In the genomic region with DNA sequence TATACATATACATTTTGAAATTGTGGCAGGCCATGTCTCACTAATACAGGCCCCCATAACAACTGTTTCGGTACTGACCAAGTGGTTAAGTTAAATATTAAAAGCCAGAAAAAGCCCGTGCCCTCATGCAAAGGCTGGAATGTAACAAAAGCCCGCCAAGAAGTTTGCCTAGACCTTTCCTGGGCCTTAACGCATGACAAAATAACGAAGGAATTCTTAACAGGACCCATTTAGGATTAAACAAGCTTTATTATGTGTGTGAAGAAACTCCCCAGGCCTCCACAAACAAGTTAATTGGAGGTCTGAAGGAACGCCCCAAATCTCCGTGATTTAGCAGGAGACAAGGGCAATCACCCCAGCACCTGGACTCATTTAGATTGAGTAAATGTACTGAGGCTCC, we compare ENCODE assay signal across 1 cellular context.
TF ChIP-seq lines count a peak whose summit lies in the region.

No MANE protein-coding gene starts in this region.

TF ChIP-seq in HepG2, 621 proteins besides CTCF, POLR2A, EP300 and RAD21:
- TF ChIP-seq, protein P1, sequence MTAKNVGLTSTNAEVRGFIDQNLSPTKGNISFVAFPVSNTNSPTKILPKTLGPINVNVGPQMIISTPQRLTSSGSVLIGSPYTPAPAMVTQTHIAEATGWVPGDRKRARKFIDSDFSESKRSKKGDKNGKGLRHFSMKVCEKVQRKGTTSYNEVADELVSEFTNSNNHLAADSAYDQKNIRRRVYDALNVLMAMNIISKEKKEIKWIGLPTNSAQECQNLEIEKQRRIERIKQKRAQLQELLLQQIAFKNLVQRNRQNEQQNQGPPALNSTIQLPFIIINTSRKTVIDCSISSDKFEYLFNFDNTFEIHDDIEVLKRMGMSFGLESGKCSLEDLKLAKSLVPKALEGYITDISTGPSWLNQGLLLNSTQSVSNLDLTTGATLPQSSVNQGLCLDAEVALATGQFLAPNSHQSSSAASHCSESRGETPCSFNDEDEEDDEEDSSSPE (CRISPR knock-in tag; IDR thresholded peaks at IDR 0.05) = no peak
- TF ChIP-seq, protein P2, sequence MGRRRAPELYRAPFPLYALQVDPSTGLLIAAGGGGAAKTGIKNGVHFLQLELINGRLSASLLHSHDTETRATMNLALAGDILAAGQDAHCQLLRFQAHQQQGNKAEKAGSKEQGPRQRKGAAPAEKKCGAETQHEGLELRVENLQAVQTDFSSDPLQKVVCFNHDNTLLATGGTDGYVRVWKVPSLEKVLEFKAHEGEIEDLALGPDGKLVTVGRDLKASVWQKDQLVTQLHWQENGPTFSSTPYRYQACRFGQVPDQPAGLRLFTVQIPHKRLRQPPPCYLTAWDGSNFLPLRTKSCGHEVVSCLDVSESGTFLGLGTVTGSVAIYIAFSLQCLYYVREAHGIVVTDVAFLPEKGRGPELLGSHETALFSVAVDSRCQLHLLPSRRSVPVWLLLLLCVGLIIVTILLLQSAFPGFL (CRISPR knock-in tag; IDR thresholded peaks at IDR 0.05) = no peak
TF ChIP-seq in HepG2: peak in this region for 0.
